In the genomic region with DNA sequence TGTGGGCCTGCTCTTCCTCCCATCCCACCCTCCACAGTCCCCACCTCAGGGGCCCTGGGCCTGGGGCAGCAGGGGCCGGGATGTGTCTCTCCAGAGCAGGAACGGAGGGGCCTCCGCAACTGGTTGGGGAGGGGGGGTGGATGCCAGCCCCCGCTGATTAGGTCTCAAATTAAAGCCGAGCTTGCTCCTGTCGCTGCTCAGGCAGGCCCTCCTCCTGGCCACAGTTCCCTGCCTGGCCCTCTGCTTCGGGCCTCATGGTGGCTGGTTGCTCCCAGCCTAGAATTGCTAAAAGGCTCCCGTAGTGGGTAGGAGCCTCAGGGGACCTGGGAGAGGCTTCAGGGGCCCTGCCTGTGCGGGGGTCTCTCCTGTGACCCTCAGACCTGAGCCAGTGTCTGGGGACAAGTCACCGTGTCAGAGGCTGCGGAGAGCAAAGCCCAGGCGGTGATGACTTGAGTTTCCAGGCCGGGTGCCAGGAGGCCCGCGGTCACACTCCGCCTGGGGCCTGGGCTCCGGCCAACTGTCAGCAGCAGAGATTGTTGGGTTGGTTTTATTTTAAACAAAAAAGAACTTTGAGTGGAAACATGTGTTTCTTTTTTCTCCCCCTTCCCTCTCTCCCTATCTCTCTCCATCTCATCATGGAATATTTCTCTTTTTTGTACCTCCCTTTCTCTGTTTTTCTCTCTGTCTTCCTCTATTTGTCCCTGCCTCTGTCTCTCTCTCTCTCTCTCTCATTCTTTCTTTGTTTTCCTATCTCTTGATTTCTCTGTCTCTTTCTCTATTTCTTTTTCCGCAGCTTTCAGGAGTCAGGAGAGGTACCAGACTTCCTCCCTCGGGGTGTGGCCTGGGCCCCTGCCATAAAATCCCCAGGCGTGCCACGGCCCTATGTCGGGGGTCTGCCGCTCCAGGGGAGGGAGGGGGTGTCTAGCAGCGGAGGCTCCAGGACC, we compare ENCODE assay signal across 8 cellular contexts. TPM values are rescaled to one million over a fixed set of nuclear protein-coding genes. Genes with fewer than 3 reads are reported as not detected.
A peak's percentile ranks its signal among the peaks of the same experiment; 100 is the strongest.
DNase-seq lines count a peak whose midpoint lies in the region; ATAC-seq, FAIRE-seq and TF ChIP-seq lines count a peak whose summit lies in the region.

No MANE protein-coding gene starts in this region.

- no peaks in the 10 kb centered on the region for H3K36me3 Mint-ChIP-seq in chondrocyte (ENCODE audit: low read depth)
- H3K36me3 Mint-ChIP-seq in natural killer cell = no peaks in the 10 kb centered on the region

- H3K9me3 ChIP-seq in A549 (peaks cover 3% of the 10 kb centered on the region; the same call in 1 of the 3 replicates), liver (ENCODE audit: control insufficient read depth in 4 of 4, low read length in 3 of 4) (no peaks in the 10 kb centered on the region), thymus (ENCODE audit: control insufficient read depth) (peaks cover 1% of the 10 kb centered on the region)

- intact Hi-C loops in natural killer cell (cut with micrococcal nuclease) = no loop called here

- no peak for TF ChIP-seq POLR2A in A549 (IDR thresholded peaks at IDR 0.05; ENCODE audit: low read length)

- H3K27me3 Mint-ChIP-seq in chondrocyte (ENCODE audit: low read depth) (no peaks in the 10 kb centered on the region), natural killer cell (ENCODE audit: low read depth in 2 of 2) (peaks cover 9 to 30% of the 10 kb centered on the region in 2 donors)

- peak overlapping the region; percentile 43 to 72 for H3K9ac ChIP-seq in liver (ENCODE audit: low read depth in 1 of 2, low read length in 2 of 2)

- H3K9me3 Mint-ChIP-seq in chondrocyte (ENCODE audit: low read depth) (no peaks in the 10 kb centered on the region), natural killer cell (no peaks in the 10 kb centered on the region)

- H3K4me1 Mint-ChIP-seq in chondrocyte (ENCODE audit: low read depth) (peaks cover 77% of the 10 kb centered on the region), natural killer cell (peaks cover 0 to 6% of the 10 kb centered on the region in 2 donors)

- no peak for TF ChIP-seq RAD21 in A549 (conservative IDR thresholded peaks at IDR 0.05 in 1 of 2, IDR thresholded peaks at IDR 0.05 in 1 of 2)
- TF ChIP-seq RAD21 in liver (IDR thresholded peaks at IDR 0.05) = peak; percentile 25 to 27

- ATAC-seq in A549 (peak; percentile 26 to 41; a peak in 3 of 6 replicates), natural killer cell (no peak), HG02588 (IDR thresholded peaks at IDR 0.05; ENCODE audit: unreplicated experiment) (no peak), GM21737 (IDR thresholded peaks at IDR 0.05; ENCODE audit: unreplicated experiment) (no peak)

- H3K27me3 ChIP-seq in liver (ENCODE audit: control insufficient read depth in 4 of 4, insufficient read depth in 4 of 4, low read length in 3 of 4) = no peaks in the 10 kb centered on the region
- H3K27me3 ChIP-seq in thymus (ENCODE audit: control insufficient read depth, insufficient read depth) = peaks cover 2% of the 10 kb centered on the region

- no peak for TF ChIP-seq CTCF in A549 (IDR thresholded peaks at IDR 0.05)
- TF ChIP-seq CTCF in chondrocyte (IDR thresholded peaks at IDR 0.05) = no peak
- no peak for TF ChIP-seq CTCF in liver (IDR thresholded peaks at IDR 0.05; ENCODE audit: low read depth, low read length, missing input control)
- no peak for TF ChIP-seq CTCF in natural killer cell (IDR thresholded peaks at IDR 0.05)

- H3K27ac Mint-ChIP-seq in chondrocyte (ENCODE audit: unreplicated experiment) (peak overlapping the region; percentile 98), natural killer cell (no peak overlapping the region)

- H3K4me3 ChIP-seq in A549 (no peak overlapping the region), liver (ENCODE audit: low read depth in 1 of 3, low read length in 3 of 3) (no peak overlapping the region), thymus (ENCODE audit: low read length) (no peak overlapping the region)

- no peak for FAIRE-seq in A549 (lab: Jason Lieb, UNC)

- H3K4me3 Mint-ChIP-seq in chondrocyte (ENCODE audit: unreplicated experiment) (peak overlapping the region; percentile 37), natural killer cell (no peak overlapping the region)

- H3K4me2 ChIP-seq in A549 = peak overlapping the region; percentile 72

- POLR2A ChIA-PET in A549 (lab: Yijun Ruan, JAX) = interaction anchor here (1.5 kb wide), 1 partner anchor 19 kb away, joined by 4 read pairs; a partner anchor contains a TSS

- H3K4me1 ChIP-seq in A549 = peaks cover 96% of the 10 kb centered on the region
- peaks cover 16 to 62% (median 44%) of the 10 kb centered on the region in 4 donors for H3K4me1 ChIP-seq in liver (ENCODE audit: control insufficient read depth in 4 of 4, insufficient read depth in 4 of 4, low read length in 3 of 4)
- no peaks in the 10 kb centered on the region for H3K4me1 ChIP-seq in thymus (ENCODE audit: control insufficient read depth, insufficient read depth, low read length)

- DNase-seq in A549 (ENCODE audit: low read depth in 1 of 2, low spot score in 1 of 2) (peak in 1 of 2 experiments; percentile 74), MV-4-11 (lab: John Stamatoyannopoulos, UW) (peak; percentile 5), chondrocyte (ENCODE audit: low spot score) (peak; percentile 96), natural killer cell (no peak)

- peak overlapping the region; percentile 96 to 97 for H3K27ac ChIP-seq in A549
- peak overlapping the region; percentile 86 to 95 for H3K27ac ChIP-seq in liver (ENCODE audit: low read depth in 1 of 2, low read length in 2 of 2)
- peak overlapping the region; percentile 43 for H3K27ac ChIP-seq in thymus (ENCODE audit: low read depth)

- 12% methylated on average over 11 of the region's 24 CpGs for WGBS in A549 (ENCODE audit: missing lambda C conversion rate)
- WGBS in liver = 17% methylated on average over 24 of the region's 24 CpGs
- WGBS in thymus = 55% methylated on average over 24 of the region's 24 CpGs

- CTCF ChIA-PET in A549 (lab: Yijun Ruan, JAX) = interaction anchor here (0.5 to 2.8 kb wide), 7 partner anchors 11 to 206 kb away, joined by 3 to 16 read pairs (median 5); a partner anchor contains a TSS

- no peak for TF ChIP-seq EP300 in A549 (IDR thresholded peaks at IDR 0.05)

- H3K36me3 ChIP-seq in liver (ENCODE audit: control insufficient read depth in 4 of 4, insufficient read depth in 3 of 4, low read depth in 1 of 4, low read length in 3 of 4) (no peaks in the 10 kb centered on the region), thymus (ENCODE audit: control insufficient read depth, insufficient read depth) (no peaks in the 10 kb centered on the region)

TF ChIP-seq in A549, 52 proteins besides CTCF, POLR2A, EP300 and RAD21 (continues in another document):
- TF ChIP-seq, protein P1, sequence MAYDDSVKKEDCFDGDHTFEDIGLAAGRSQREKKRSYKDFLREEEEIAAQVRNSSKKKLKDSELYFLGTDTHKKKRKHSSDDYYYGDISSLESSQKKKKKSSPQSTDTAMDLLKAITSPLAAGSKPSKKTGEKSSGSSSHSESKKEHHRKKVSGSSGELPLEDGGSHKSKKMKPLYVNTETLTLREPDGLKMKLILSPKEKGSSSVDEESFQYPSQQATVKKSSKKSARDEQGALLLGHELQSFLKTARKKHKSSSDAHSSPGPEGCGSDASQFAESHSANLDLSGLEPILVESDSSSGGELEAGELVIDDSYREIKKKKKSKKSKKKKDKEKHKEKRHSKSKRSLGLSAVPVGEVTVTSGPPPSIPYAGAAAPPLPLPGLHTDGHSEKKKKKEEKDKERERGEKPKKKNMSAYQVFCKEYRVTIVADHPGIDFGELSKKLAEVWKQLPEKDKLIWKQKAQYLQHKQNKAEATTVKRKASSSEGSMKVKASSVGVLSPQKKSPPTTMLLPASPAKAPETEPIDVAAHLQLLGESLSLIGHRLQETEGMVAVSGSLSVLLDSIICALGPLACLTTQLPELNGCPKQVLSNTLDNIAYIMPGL (CRISPR knock-in tag; IDR thresholded peaks at IDR 0.05; ENCODE audit: borderline replicate concordance) = no peak
- TF ChIP-seq PHF8 (IDR thresholded peaks at IDR 0.05; ENCODE audit: borderline replicate concordance, low read depth) = no peak
- TF ChIP-seq NR3C1 (IDR thresholded peaks at IDR 0.05) = no peak

TF ChIP-seq in liver, 16 proteins besides CTCF, POLR2A, EP300 and RAD21 (continues in another document):
- TF ChIP-seq TAF1 (conservative IDR thresholded peaks at IDR 0.05) = no peak
- peak; percentile 79 for TF ChIP-seq NR2F2 (IDR thresholded peaks at IDR 0.05)
- peak; percentile 52 to 73 for TF ChIP-seq HNF4A (conservative IDR thresholded peaks at IDR 0.05)
- peak in 1 of 2 donors; percentile 45 for TF ChIP-seq GABPA (IDR thresholded peaks at IDR 0.05 in 1 of 2, conservative IDR thresholded peaks at IDR 0.05 in 1 of 2)
- TF ChIP-seq EGR1 (IDR thresholded peaks at IDR 0.05; ENCODE audit: low read depth in 2 of 2) = peak in 1 of 2 donors; percentile 54
- TF ChIP-seq RXRA (IDR thresholded peaks at IDR 0.05) = peak; percentile 95 to 98
- TF ChIP-seq HNF4G (IDR thresholded peaks at IDR 0.05) = no peak

RNA-seq across cellular contexts. Expression of a gene that starts 20.0 kb away (rescaled TPM):
- polyA plus RNA-seq in A549 (2011; rRNA removed) (55.0 and 59.3 TPM in 2 replicates), A549 (2017; fragmentation: RNase III; extraction: RNeasy Plus Mini Kit Qiagen cat#74134 plus additional on column Dnase treatment) (87.1 to 93.8 TPM (median 93.2 TPM) in 3 replicates), liver (1 to 10 TPM; 2.9 to 7.9 TPM), thymus (6.2 TPM)
- 112 and 122 TPM in 2 replicates for polyA plus RNA-seq in A549 (2012; cell fraction: cytosol; rRNA removed)
- polyA plus RNA-seq in A549 (2012; cell fraction: nucleus; rRNA removed) = 317 and 462 TPM in 2 replicates
- polyA minus RNA-seq in A549 (2011; rRNA and poly(A)+ RNA removed) = 99.4 and 100.0 TPM in 2 replicates
- total RNA-seq in chondrocyte (38.5 to 47.4 TPM (median 40.0 TPM) in 3 replicates), liver (10 to 100 TPM in 1 of 2 donors, 1 to 10 TPM in 1; 5.8 to 11.1 TPM), natural killer cell (under 1 TPM in 1 of 3 donors, not detected in 2; 0.13 TPM)

RNA-seq across cellular contexts. Expression of a gene that starts 36.6 kb away (rescaled TPM):
- 6.1 and 6.7 TPM in 2 replicates for polyA plus RNA-seq in A549 (2011; rRNA removed)
- polyA plus RNA-seq in A549 (2012; cell fraction: cytosol; rRNA removed) = 9.2 and 11.2 TPM in 2 replicates
- 25.8 and 26.3 TPM in 2 replicates for polyA plus RNA-seq in A549 (2012; cell fraction: nucleus; rRNA removed)
- 7.6 to 9.5 TPM (median 9.2 TPM) in 3 replicates for polyA plus RNA-seq in A549 (2017; fragmentation: RNase III; extraction: RNeasy Plus Mini Kit Qiagen cat#74134 plus additional on column Dnase treatment)
- 3.2 and 4.2 TPM in 2 replicates for polyA minus RNA-seq in A549 (2011; rRNA and poly(A)+ RNA removed)
- total RNA-seq in chondrocyte = 14.4 to 17.7 TPM (median 16.1 TPM) in 3 replicates
- 1 to 10 TPM in 1 of 2 donors, under 1 TPM in 1; 0.79 to 3.0 TPM for total RNA-seq in liver
- polyA plus RNA-seq in liver = 1 to 10 TPM; 1.9 to 3.2 TPM
- 9.6 TPM for polyA plus RNA-seq in thymus
- total RNA-seq in natural killer cell = 10 to 100 TPM; 14.6 to 18.9 (median 15.8) TPM

Comparison
In these comparisons a context has a peak if more than half of its experiments do, and no peak if none do; other contexts are left out.
1. ATAC-seq: peak in A549 (2 of 2); none in natural killer cell (0 of 3), HG02588 (single experiment) and GM21737 (single experiment).
2. H3K27ac ChIP-seq: peak in every context shown above with its lines; median percentile 96 in A549; 90 in liver; 43 in thymus.
3. RNA of a gene that starts 20.0 kb away (total RNA-seq): 38.5 to 47.4 TPM in chondrocyte and 5.8 to 11.1 TPM in liver; 0.13 TPM in natural killer cell; every median in the first group is over 4 times any median in the second.